In the genomic region with DNA sequence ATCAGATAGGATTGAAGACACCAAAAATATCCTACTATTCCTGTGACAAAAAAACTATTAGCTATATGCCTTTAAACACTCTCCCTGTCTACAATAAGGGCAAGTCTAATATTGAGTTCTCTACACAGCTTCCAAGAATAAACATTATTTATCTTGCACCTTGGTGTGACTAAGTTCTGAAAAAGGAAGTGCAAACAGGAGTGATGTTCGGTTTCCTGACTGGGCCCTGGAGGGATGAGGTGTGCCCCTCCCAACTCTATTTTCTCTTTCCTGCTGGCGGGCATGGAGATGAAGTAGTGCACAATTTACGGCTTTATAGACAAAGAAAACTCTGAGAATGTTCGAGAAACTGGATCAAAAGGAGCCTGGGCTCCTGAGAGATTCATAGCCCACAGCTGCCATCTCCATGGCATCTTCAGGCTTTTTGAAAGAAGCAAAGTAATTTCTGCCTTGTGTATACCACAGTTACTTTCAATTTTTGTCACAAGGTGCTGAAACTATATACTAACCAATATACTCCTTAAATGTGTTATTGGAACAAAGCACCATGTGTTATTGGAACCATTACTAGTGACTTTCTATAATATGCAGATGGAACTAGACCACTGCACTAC, we compare ENCODE assay signal across 13 cellular contexts. TPM values are rescaled to one million over a fixed set of nuclear protein-coding genes. Genes with fewer than 3 reads are reported as not detected.
DNase-seq lines count a peak whose midpoint lies in the region; ATAC-seq and TF ChIP-seq lines count a peak whose summit lies in the region.
"Had no signal": no experiment of that assay in that cellular context is flagged by ENCODE, and none has a peak within 500 bp of the region (broad histone marks: within the 10 kb centered on the region; RNA-seq: fewer than 3 reads in every experiment).

No MANE protein-coding gene starts in this region.

- H3K36me3 Mint-ChIP-seq in Caco-2 (ENCODE audit: insufficient read depth, unreplicated experiment): no peaks in the 10 kb centered on the region

- TF ChIP-seq POLR2A in upper lobe of left lung (IDR thresholded peaks at IDR 0.05) (no peak), heart left ventricle (IDR thresholded peaks at IDR 0.05) (no peak)

- H3K4me3 ChIP-seq in Caco-2 (ENCODE audit: low read depth, low read length): no peak overlapping the region
- no peak overlapping the region for H3K4me3 ChIP-seq in upper lobe of left lung
- H3K4me3 ChIP-seq in heart left ventricle: no peak overlapping the region
- H3K4me3 ChIP-seq: body of pancreas, sigmoid colon had no signal

- no peak overlapping the region for H3K27ac ChIP-seq in upper lobe of left lung
- no peak overlapping the region for H3K27ac ChIP-seq in heart left ventricle
- H3K27ac ChIP-seq: body of pancreas, sigmoid colon had no signal

- H3K27ac Mint-ChIP-seq in Caco-2 (ENCODE audit: unreplicated experiment): no peak overlapping the region

- ATAC-seq in GM19438 (IDR thresholded peaks at IDR 0.05; ENCODE audit: low read depth, unreplicated experiment) (peak; percentile 91), HG02840 (IDR thresholded peaks at IDR 0.05; ENCODE audit: low FRiP score, unreplicated experiment) (peak; percentile 77), HG03457 (IDR thresholded peaks at IDR 0.05; ENCODE audit: unreplicated experiment) (peak; percentile 94), upper lobe of left lung (ENCODE audit: low FRiP score in 2 of 2) (no peak), heart left ventricle (no peak)
- ATAC-seq: body of pancreas had no signal

- TF ChIP-seq CTCF in GM13977 (IDR thresholded peaks at IDR 0.05; ENCODE audit: extremely low read depth, insufficient read depth, missing control alignments): no peak
- no peak for TF ChIP-seq CTCF in Caco-2 (IDR thresholded peaks at IDR 0.05; ENCODE audit: insufficient read depth in 1 of 2, low read depth in 1 of 2, low read length in 1 of 2, severe bottlenecking in 1 of 2, unreplicated experiment in 1 of 2)
- TF ChIP-seq CTCF in upper lobe of left lung (IDR thresholded peaks at IDR 0.05): no peak
- no peak for TF ChIP-seq CTCF in heart left ventricle (IDR thresholded peaks at IDR 0.05)

- H3K27me3 Mint-ChIP-seq in Caco-2 (ENCODE audit: insufficient read depth, unreplicated experiment): no peaks in the 10 kb centered on the region

- H3K27me3 ChIP-seq in Caco-2 (replicated peaks; ENCODE audit: control insufficient read depth, insufficient read depth, low read length): no peaks in the 10 kb centered on the region
- no peaks in the 10 kb centered on the region for H3K27me3 ChIP-seq in upper lobe of left lung
- H3K27me3 ChIP-seq in heart left ventricle: no peaks in the 10 kb centered on the region
- H3K27me3 ChIP-seq: body of pancreas, sigmoid colon had no signal

- DNase-seq in GM13977 (ENCODE audit: low spot score) (peak; percentile 10), Caco-2 (no peak), upper lobe of left lung (no peak), MV-4-11 (lab: John Stamatoyannopoulos, UW) (no peak), heart left ventricle (no peak)
- DNase-seq: activated T-cell treated with anti-CD3 and anti-CD28 coated beads, Interleukin-2, amount 50 U/mL, for 48 hours; body of pancreas; NCI-H510A treated with DMSO at 0.1 percent for 48 hours; Right ventricle myocardium superior; sigmoid colon had no signal

- H3K9me3 ChIP-seq in Caco-2 (no peaks in the 10 kb centered on the region), upper lobe of left lung (no peaks in the 10 kb centered on the region), heart left ventricle (no peaks in the 10 kb centered on the region)
- H3K9me3 ChIP-seq: body of pancreas, sigmoid colon had no signal

- no peaks in the 10 kb centered on the region for H3K9me3 Mint-ChIP-seq in Caco-2 (ENCODE audit: unreplicated experiment)

- in situ Hi-C loops in GM13977 (cut with MboI; ENCODE audit: low pct_unique_long_range_greater_than_20kb, low sequenced_read_pairs, unreplicated experiment): no loop called here

- H3K4me1 ChIP-seq in Caco-2 (no peaks in the 10 kb centered on the region), upper lobe of left lung (no peaks in the 10 kb centered on the region), heart left ventricle (no peaks in the 10 kb centered on the region)
- H3K4me1 ChIP-seq: body of pancreas, sigmoid colon had no signal

- WGBS in upper lobe of left lung, 2 donors: 47 to 59% methylated on average over 4 of the region's 4 CpGs
- WGBS in heart left ventricle, 4 donors: 53 to 65% (median 58%) methylated on average over 4 of the region's 4 CpGs

- intact Hi-C loops in Caco-2 (cut with micrococcal nuclease; ENCODE audit: unreplicated experiment) (no loop called here), heart left ventricle (cut with DNase I) (no loop called here)

- no peaks in the 10 kb centered on the region for H3K4me1 Mint-ChIP-seq in Caco-2 (ENCODE audit: low read depth, unreplicated experiment)

- no TSS peak for BruUV-seq in Caco-2 (replicated peaks; lab: Mats Ljungman, UMichigan)

- POLR2A ChIA-PET in Caco-2 (lab: Charles Lee): no interaction called here

- H3K4me3 Mint-ChIP-seq in Caco-2 (ENCODE audit: unreplicated experiment): no peak overlapping the region

- CTCF ChIA-PET in Caco-2 (lab: Charles Lee): no interaction called here

- no peaks in the 10 kb centered on the region for H3K36me3 ChIP-seq in Caco-2 (ENCODE audit: control insufficient read depth, insufficient read depth, low read length)
- no peaks in the 10 kb centered on the region for H3K36me3 ChIP-seq in upper lobe of left lung
- no peaks in the 10 kb centered on the region for H3K36me3 ChIP-seq in heart left ventricle
- H3K36me3 ChIP-seq: sigmoid colon had no signal

- no peak for TF ChIP-seq EP300 in upper lobe of left lung (IDR thresholded peaks at IDR 0.05)

RNA-seq across cellular contexts. Expression of gene LRATD1, which starts 22.3 kb away (rescaled TPM):
- total RNA-seq in Caco-2 (2022) (0.27 and 0.35 TPM in 2 replicates), upper lobe of left lung (10 to 100 TPM in 1 of 6 donors, 1 to 10 TPM in 5; 3.1 to 13.5 (median 7.3) TPM), heart left ventricle (1 to 10 TPM in 7 of 9 donors, under 1 TPM in 2; 0.07 to 4.6 (median 2.5) TPM)
- polyA plus RNA-seq in heart left ventricle: under 1 TPM; 0.10 to 0.46 TPM

Comparison
In these comparisons a context has a peak if more than half of its experiments do, and no peak if none do; other contexts are left out.
1. ATAC-seq: peak in GM19438 (single experiment), HG02840 (single experiment) and HG03457 (single experiment); none in upper lobe of left lung (0 of 2) and heart left ventricle (0 of 4).